8 cellular contexts compared by ENCODE assay signal in the genomic region with DNA sequence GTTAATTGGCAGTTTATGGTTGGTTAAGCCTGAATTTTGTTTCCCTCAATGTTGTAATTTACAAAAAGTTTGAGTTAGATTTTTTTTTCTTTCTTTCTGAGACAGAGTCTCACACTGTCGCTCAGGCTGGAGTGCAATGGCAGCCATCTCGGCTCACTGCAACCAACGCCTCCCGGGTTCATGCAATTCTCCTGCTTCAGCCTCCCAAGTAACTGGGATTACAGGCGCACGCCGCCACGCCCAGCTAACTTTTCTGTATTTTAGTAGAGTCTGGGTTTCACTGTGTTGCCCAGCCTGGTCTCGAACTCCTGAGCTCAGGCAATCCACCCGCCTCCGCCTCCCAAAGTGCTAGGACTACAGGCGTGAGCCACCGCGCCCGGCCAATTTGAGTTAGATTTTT. TPM values are rescaled to one million over a fixed set of nuclear protein-coding genes. Genes with fewer than 3 reads are reported as not detected.
DNase-seq lines count a peak whose midpoint lies in the region; TF ChIP-seq lines count a peak whose summit lies in the region.

No MANE protein-coding gene starts in this region.

- H3K27me3 ChIP-seq in esophagus muscularis mucosa, result no peaks in the 10 kb centered on the region
- H3K27me3 ChIP-seq in rectal smooth muscle tissue (ENCODE audit: control insufficient read depth, insufficient read depth, low read length), result no peaks in the 10 kb centered on the region
- H3K27me3 ChIP-seq in ovary, result no peaks in the 10 kb centered on the region

- H3K36me3 ChIP-seq in esophagus muscularis mucosa (no peaks in the 10 kb centered on the region), rectal smooth muscle tissue (ENCODE audit: control insufficient read depth, insufficient read depth, low read length) (no peaks in the 10 kb centered on the region), ovary (no peaks in the 10 kb centered on the region)

- intact Hi-C loops in esophagus muscularis mucosa (cut with DNase I) (no loop called here), ovary (cut with DNase I) (no loop called here)

- no peak overlapping the region for H3K9ac ChIP-seq in rectal smooth muscle tissue (ENCODE audit: low read length)

- POLR2A ChIA-PET in RWPE1 (lab: Yijun Ruan, JAX; ENCODE audit: low non-redundant PET), result no interaction called here

- H3K4me3 ChIP-seq in GM12865 (ENCODE audit: low read depth, low read length), result peak overlapping the region; percentile 90
- H3K4me3 ChIP-seq in esophagus muscularis mucosa, result peak overlapping the region; percentile 76 to 92 (median 78)
- peak overlapping the region; percentile 81 for H3K4me3 ChIP-seq in rectal smooth muscle tissue (ENCODE audit: low read length)
- H3K4me3 ChIP-seq in ovary, result no peak overlapping the region

- H3K9me3 ChIP-seq in esophagus muscularis mucosa, result no peaks in the 10 kb centered on the region
- H3K9me3 ChIP-seq in ovary, result no peaks in the 10 kb centered on the region

- TF ChIP-seq CTCF in GM12865 (IDR thresholded peaks at IDR 0.05; ENCODE audit: insufficient read depth, low read depth, low read length, missing control alignments) (no peak), RWPE1 (conservative IDR thresholded peaks at IDR 0.05; ENCODE audit: low read depth) (no peak), esophagus muscularis mucosa (IDR thresholded peaks at IDR 0.05) (no peak), ovary (IDR thresholded peaks at IDR 0.05) (no peak)

- TF ChIP-seq EP300 in esophagus muscularis mucosa (IDR thresholded peaks at IDR 0.05) (no peak), ovary (IDR thresholded peaks at IDR 0.05) (no peak)

- WGBS in esophagus muscularis mucosa, result 89% methylated on average over 15 of the region's 15 CpGs
- WGBS in ovary, 3 donors, result 90 to 93% (median 90%) methylated on average over 15 of the region's 15 CpGs

- DNase-seq in GM12865 (ENCODE audit: low read depth) (no peak), RWPE1 (ENCODE audit: low spot score) (no peak), esophagus muscularis mucosa (ENCODE audit: extremely low spot score) (no peak), DMS 273 (lab: John Stamatoyannopoulos, UW; ENCODE audit: unreplicated experiment) (no peak), COLO829 (ENCODE audit: low spot score) (no peak), ovary (no peak), RPMI8226 (no peak)

- H3K4me1 ChIP-seq in esophagus muscularis mucosa (peaks cover 9 to 23% (median 19%) of the 10 kb centered on the region in 4 donors), rectal smooth muscle tissue (ENCODE audit: control insufficient read depth, insufficient read depth, low read length) (no peaks in the 10 kb centered on the region), ovary (ENCODE audit: insufficient read depth) (peaks cover 4% of the 10 kb centered on the region)

- H3K27ac ChIP-seq in RWPE1, result peak overlapping the region; percentile 93
- no peak overlapping the region for H3K27ac ChIP-seq in esophagus muscularis mucosa (replicated peaks in 1 of 4)
- H3K27ac ChIP-seq in rectal smooth muscle tissue (ENCODE audit: low read depth, low read length), result no peak overlapping the region
- H3K27ac ChIP-seq in ovary, result no peak overlapping the region

- TF ChIP-seq POLR2A in esophagus muscularis mucosa (IDR thresholded peaks at IDR 0.05; ENCODE audit: low read depth), result no peak
- no peak for TF ChIP-seq POLR2A in ovary (IDR thresholded peaks at IDR 0.05)

- CTCF ChIA-PET in RWPE1 (lab: Yijun Ruan, JAX), result no interaction called here

RNA-seq across cellular contexts. Expression of a gene that starts 0.9 kb away (rescaled TPM):
- 1 to 10 TPM; 2.7 to 8.3 (median 3.4) TPM for total RNA-seq in esophagus muscularis mucosa
- total RNA-seq in ovary, result 10 to 100 TPM in 1 of 7 donors, 1 to 10 TPM in 6; 4.4 to 13.0 (median 7.3) TPM
- polyA plus RNA-seq in ovary, result 1 to 10 TPM; 4.8 to 5.2 TPM
